ENCODE assay signal across 39 cellular contexts in the genomic region with DNA sequence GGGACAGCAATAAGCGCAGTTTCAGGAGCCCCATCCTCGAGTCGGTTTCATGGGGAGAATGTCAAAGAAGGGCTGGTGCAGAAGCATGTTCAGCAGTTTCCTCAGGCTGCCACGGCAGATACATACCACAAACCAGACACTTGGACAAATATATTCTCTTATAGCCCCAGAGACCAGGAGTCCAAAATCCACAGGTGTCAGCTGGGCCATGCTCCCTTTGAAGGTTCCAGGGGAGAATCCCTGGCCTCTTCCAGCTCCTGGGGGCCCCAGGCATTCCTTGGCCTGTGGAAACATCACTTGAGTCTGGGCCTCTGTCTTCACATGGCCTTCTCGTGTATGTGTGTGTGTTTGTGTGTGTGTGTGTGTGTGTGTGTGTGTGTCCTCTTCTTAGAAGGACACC.
"Had no signal": no experiment of that assay in that cellular context is flagged by ENCODE, and none has a peak within 500 bp of the region (broad histone marks: within the 10 kb centered on the region; RNA-seq: fewer than 3 reads in every experiment).

No MANE protein-coding gene starts in this region.

- H3K27me3 Mint-ChIP-seq: activated naive CD4-positive, alpha-beta T cell treated with anti-CD3 and anti-CD28 coated beads, Interleukin-2, amount 10 ng/mL, durations not matched to agents 7 days and 5 days; activated naive CD8-positive, alpha-beta T cell treated with anti-CD3 and anti-CD28 coated beads, Interleukin-2, amount 10 ng/mL, durations not matched to agents 7 days and 5 days had no signal

- H3K4me1 ChIP-seq: adrenal gland, ascending aorta, body of pancreas, breast epithelium had no signal

- H3K9me3 Mint-ChIP-seq: activated naive CD4-positive, alpha-beta T cell treated with anti-CD3 and anti-CD28 coated beads for 36 hours; activated naive CD4-positive, alpha-beta T cell treated with anti-CD3 and anti-CD28 coated beads, Interleukin-2, amount 50 U/mL, for 24 hours; activated naive CD8-positive, alpha-beta T cell treated with anti-CD3 and anti-CD28 coated beads for 36 hours; activated T-cell treated with anti-CD3 and anti-CD28 coated beads, Interleukin-2, amount 50 U/mL, for 4 hours; activated T-helper 1 cell treated with anti-CD3 and anti-CD28 coated beads, Interleukin-12 subunit alpha, Interleukin-12 subunit beta, Interleukin-2, Interleukin-4 antibody, amounts not matched to agents 30 ng/mL and 10 ng/mL and 1 ng/mL, durations not matched to agents 14 hours and 24 hours and 36 hours; activated T-helper 17 cell treated with anti-CD3 and anti-CD28 coated beads, Interleukin-2, amount 50 U/mL, for 72 hours; activated T-helper 2 cell treated with anti-CD3 and anti-CD28 coated beads, Interferon-gamma antibody, Interleukin-2, Interleukin-4, amounts not matched to agents 10 μg/mL and 5 μg/mL and 100 μg/mL, durations not matched to agents 14 hours and 24 hours and 36 hours; central memory CD8-positive, alpha-beta T cell had no signal

- H3K27ac Mint-ChIP-seq: activated naive CD4-positive, alpha-beta T cell treated with anti-CD3 and anti-CD28 coated beads for 36 hours; activated naive CD4-positive, alpha-beta T cell treated with anti-CD3 and anti-CD28 coated beads, Interleukin-2, amount 10 ng/mL, durations not matched to agents 7 days and 5 days; activated naive CD4-positive, alpha-beta T cell treated with anti-CD3 and anti-CD28 coated beads, Interleukin-2, amount 50 U/mL, for 24 hours; activated naive CD4-positive, alpha-beta T cell treated with anti-CD3 and anti-CD28 coated beads, Interleukin-2, amount 50 U/mL, for 72 hours; activated naive CD8-positive, alpha-beta T cell; activated naive CD8-positive, alpha-beta T cell treated with anti-CD3 and anti-CD28 coated beads for 36 hours; activated naive CD8-positive, alpha-beta T cell treated with anti-CD3 and anti-CD28 coated beads, Interleukin-2, amount 10 ng/mL, durations not matched to agents 7 days and 5 days; activated naive CD8-positive, alpha-beta T cell treated with anti-CD3 and anti-CD28 coated beads, Interleukin-2, amount 50 U/mL, for 24 hours; activated T-cell treated with anti-CD3 and anti-CD28 coated beads, Interleukin-2, amount 50 U/mL, for 24 hours; activated T-cell treated with anti-CD3 and anti-CD28 coated beads, Interleukin-2, amount 50 U/mL, for 72 hours; activated T-helper 1 cell treated with anti-CD3 and anti-CD28 coated beads, Interleukin-12 subunit alpha, Interleukin-12 subunit beta, Interleukin-2, Interleukin-4 antibody, amounts not matched to agents 30 ng/mL and 10 ng/mL and 1 ng/mL, durations not matched to agents 14 hours and 24 hours and 36 hours; activated T-helper 17 cell treated with anti-CD3 and anti-CD28 coated beads, Interleukin-2, amount 50 U/mL, for 72 hours; activated T-helper 2 cell treated with anti-CD3 and anti-CD28 coated beads, Interferon-gamma antibody, Interleukin-2, Interleukin-4, amounts not matched to agents 10 μg/mL and 5 μg/mL and 100 μg/mL, durations not matched to agents 14 hours and 24 hours and 36 hours; brain had no signal

- H3K4me3 ChIP-seq: adrenal gland, ascending aorta, body of pancreas, breast epithelium, cardiac muscle cell had no signal

- H3K36me3 Mint-ChIP-seq: activated naive CD4-positive, alpha-beta T cell treated with anti-CD3 and anti-CD28 coated beads, Interleukin-2, amount 10 ng/mL, durations not matched to agents 7 days and 5 days; activated naive CD4-positive, alpha-beta T cell treated with anti-CD3 and anti-CD28 coated beads, Interleukin-2, amount 50 U/mL, for 24 hours; activated naive CD4-positive, alpha-beta T cell treated with anti-CD3 and anti-CD28 coated beads, Interleukin-2, amount 50 U/mL, for 72 hours; activated naive CD8-positive, alpha-beta T cell; activated naive CD8-positive, alpha-beta T cell treated with anti-CD3 and anti-CD28 coated beads for 36 hours; activated naive CD8-positive, alpha-beta T cell treated with anti-CD3 and anti-CD28 coated beads, Interleukin-2, amount 10 ng/mL, durations not matched to agents 7 days and 5 days; brain had no signal

- H3K27ac ChIP-seq: adrenal gland, ascending aorta, body of pancreas, brain microvascular endothelial cell, breast epithelium, cardiac muscle cell had no signal

- H3K9me3 ChIP-seq: adrenal gland, ascending aorta, body of pancreas, breast epithelium had no signal

- ATAC-seq: activated naive CD4-positive, alpha-beta T cell treated with anti-CD3 and anti-CD28 coated beads, Interleukin-2, amount 50 U/mL, for 72 hours; activated naive CD8-positive, alpha-beta T cell treated with anti-CD3 and anti-CD28 coated beads, Interleukin-2, amount 50 U/mL, for 24 hours; activated T-cell treated with anti-CD3 and anti-CD28 coated beads, Interleukin-2, amount 50 U/mL, for 4 hours; activated T-cell treated with anti-CD3 and anti-CD28 coated beads, Interleukin-2, amount 50 U/mL, for 72 hours; activated T-helper 17 cell treated with anti-CD3 and anti-CD28 coated beads, Interleukin-2, amount 50 U/mL, for 72 hours; body of pancreas had no signal

- H3K36me3 ChIP-seq: adrenal gland, ascending aorta, brain microvascular endothelial cell, breast epithelium, cardiac muscle cell had no signal

- H3K4me1 Mint-ChIP-seq: activated naive CD4-positive, alpha-beta T cell treated with anti-CD3 and anti-CD28 coated beads, Interleukin-2, amount 10 ng/mL, durations not matched to agents 7 days and 5 days; activated naive CD4-positive, alpha-beta T cell treated with anti-CD3 and anti-CD28 coated beads, Interleukin-2, amount 50 U/mL, for 24 hours; activated naive CD8-positive, alpha-beta T cell treated with anti-CD3 and anti-CD28 coated beads for 36 hours; activated naive CD8-positive, alpha-beta T cell treated with anti-CD3 and anti-CD28 coated beads, Interleukin-2, amount 10 ng/mL, durations not matched to agents 7 days and 5 days; activated naive CD8-positive, alpha-beta T cell treated with anti-CD3 and anti-CD28 coated beads, Interleukin-2, amount 50 U/mL, for 24 hours; activated T-helper 17 cell treated with anti-CD3 and anti-CD28 coated beads, Interleukin-2, amount 50 U/mL, for 72 hours; central memory CD8-positive, alpha-beta T cell had no signal

- H3K4me3 Mint-ChIP-seq: activated naive CD4-positive, alpha-beta T cell treated with anti-CD3 and anti-CD28 coated beads for 36 hours; activated naive CD4-positive, alpha-beta T cell treated with anti-CD3 and anti-CD28 coated beads, Interleukin-2, amount 10 ng/mL, durations not matched to agents 7 days and 5 days; activated naive CD4-positive, alpha-beta T cell treated with anti-CD3 and anti-CD28 coated beads, Interleukin-2, amount 50 U/mL, for 24 hours; activated naive CD8-positive, alpha-beta T cell; activated naive CD8-positive, alpha-beta T cell treated with anti-CD3 and anti-CD28 coated beads for 36 hours; activated naive CD8-positive, alpha-beta T cell treated with anti-CD3 and anti-CD28 coated beads, Interleukin-2, amount 10 ng/mL, durations not matched to agents 7 days and 5 days; activated naive CD8-positive, alpha-beta T cell treated with anti-CD3 and anti-CD28 coated beads, Interleukin-2, amount 50 U/mL, for 24 hours; activated T-cell treated with anti-CD3 and anti-CD28 coated beads, Interleukin-2, amount 50 U/mL, for 24 hours; activated T-cell treated with anti-CD3 and anti-CD28 coated beads, Interleukin-2, amount 50 U/mL, for 4 hours; activated T-cell treated with anti-CD3 and anti-CD28 coated beads, Interleukin-2, amount 50 U/mL, for 72 hours; activated T-helper 1 cell treated with anti-CD3 and anti-CD28 coated beads, Interleukin-12 subunit alpha, Interleukin-12 subunit beta, Interleukin-2, Interleukin-4 antibody, amounts not matched to agents 30 ng/mL and 10 ng/mL and 1 ng/mL, durations not matched to agents 14 hours and 24 hours and 36 hours; activated T-helper 17 cell treated with anti-CD3 and anti-CD28 coated beads, Interleukin-2, amount 50 U/mL, for 72 hours; brain; central memory CD8-positive, alpha-beta T cell had no signal

- H3K27me3 ChIP-seq: adrenal gland, ascending aorta, body of pancreas, brain microvascular endothelial cell, breast epithelium, cardiac muscle cell had no signal

- DNase-seq: activated effector memory CD4-positive, alpha-beta T cell treated with anti-CD3 and anti-CD28 coated beads, Interleukin-2, amount 50 U/mL, for 16 hours; activated effector memory CD4-positive, alpha-beta T cell treated with Interleukin-2 at 50 U/mL for 16 hours; activated gamma-delta T cell; activated gamma-delta T cell treated with Interleukin-2 at 50 U/mL for 16 hours; activated naive CD4-positive, alpha-beta T cell; activated naive CD4-positive, alpha-beta T cell treated with anti-CD3 and anti-CD28 coated beads for 36 hours; activated naive CD4-positive, alpha-beta T cell treated with anti-CD3 and anti-CD28 coated beads, Interleukin-2, amount 10 ng/mL, durations not matched to agents 7 days and 5 days; activated naive CD4-positive, alpha-beta T cell treated with anti-CD3 and anti-CD28 coated beads, Interleukin-2, amount 50 U/mL, for 16 hours; activated naive CD4-positive, alpha-beta T cell treated with Interleukin-2 at 50 U/mL for 16 hours; activated naive CD8-positive, alpha-beta T cell treated with anti-CD3 and anti-CD28 coated beads for 36 hours; activated naive CD8-positive, alpha-beta T cell treated with anti-CD3 and anti-CD28 coated beads, Interleukin-2, amount 10 ng/mL, durations not matched to agents 7 days and 5 days; activated naive CD8-positive, alpha-beta T cell treated with anti-CD3 and anti-CD28 coated beads, Interleukin-2, amount 50 U/mL, for 24 hours; activated T-cell treated with anti-CD3 and anti-CD28 coated beads for 4 hours; activated T-cell treated with anti-CD3 and anti-CD28 coated beads, Interleukin-2, amount 50 U/mL, for 1 hour; activated T-cell treated with anti-CD3 and anti-CD28 coated beads, Interleukin-2, amount 50 U/mL, for 24 hours; activated T-cell treated with anti-CD3 and anti-CD28 coated beads, Interleukin-2, amount 50 U/mL, for 4 hours; activated T-cell treated with anti-CD3 and anti-CD28 coated beads, Interleukin-2, amount 50 U/mL, for 48 hours; activated T-cell treated with anti-CD3 and anti-CD28 coated beads, Interleukin-2, amount 50 U/mL, for 72 hours; adrenal gland; amniotic stem cell; amygdala; anterior cingulate cortex; aorta; body of pancreas; brain microvascular endothelial cell; caudate nucleus; central memory CD4-positive, alpha-beta T cell; cerebellar nuclear complex had no signal
